27 cellular contexts compared by ENCODE assay signal in genomic region chr6:146345582-146345981, GRCh38.
"Had no signal": no experiment of that assay in that cellular context is flagged by ENCODE, and none has a peak within 500 bp of the region (broad histone marks: within the 10 kb centered on the region; RNA-seq: fewer than 3 reads in every experiment).

No MANE protein-coding gene starts in this region.

- H3K27ac ChIP-seq: dorsolateral prefrontal cortex, esophagus squamous epithelium, heart right ventricle, left lung, ovary, psoas muscle, skin epidermis, spleen, thoracic aorta, tibial nerve, upper lobe of right lung, uterus had no signal

- H3K4me3 Mint-ChIP-seq: naive thymus-derived CD4-positive, alpha-beta T cell; nephron progenitor cell; stimulated activated memory B cell treated with anti-CD40 and anti-IgM and Interleukin-4, amounts not matched to agents 10 μg/mL and 1 μg/mL and 100 μg/mL, for 72 hours had no signal

- H3K36me3 Mint-ChIP-seq: naive thymus-derived CD4-positive, alpha-beta T cell; stimulated activated memory B cell treated with anti-CD40 and anti-IgM and Interleukin-4, amounts not matched to agents 10 μg/mL and 1 μg/mL and 100 μg/mL, for 72 hours had no signal

- ATAC-seq: heart right ventricle; left cardiac atrium; left lung; naive thymus-derived CD4-positive, alpha-beta T cell; psoas muscle; right cardiac atrium; stimulated activated memory B cell treated with anti-CD40 and anti-IgM and Interleukin-4, amounts not matched to agents 10 μg/mL and 1 μg/mL and 100 μg/mL, for 72 hours; stimulated activated naive CD8-positive, alpha-beta T cell treated with anti-CD3 and anti-CD28 coated beads, Interleukin-15, Interleukin-2, amounts not matched to agents 100 U/mL and 50 U/mL, for 24 hours; upper lobe of right lung had no signal

- H3K27me3 Mint-ChIP-seq: stimulated activated memory B cell treated with anti-CD40 and anti-IgM and Interleukin-4, amounts not matched to agents 10 μg/mL and 1 μg/mL and 100 μg/mL, for 72 hours had no signal

- H3K4me1 ChIP-seq: esophagus squamous epithelium, left lung, psoas muscle, spleen, tibial nerve, upper lobe of right lung, uterus had no signal

- H3K27me3 ChIP-seq: dorsolateral prefrontal cortex, esophagus squamous epithelium, heart right ventricle, left lung, ovary, spleen, tibial nerve, upper lobe of right lung, uterus had no signal

- H3K9me3 ChIP-seq: esophagus squamous epithelium, heart right ventricle, left lung, ovary, psoas muscle, spleen, thoracic aorta, tibial nerve, upper lobe of right lung, uterus had no signal

- H3K27ac Mint-ChIP-seq: naive thymus-derived CD4-positive, alpha-beta T cell; nephron progenitor cell; stimulated activated memory B cell treated with anti-CD40 and anti-IgM and Interleukin-4, amounts not matched to agents 10 μg/mL and 1 μg/mL and 100 μg/mL, for 72 hours had no signal

- H3K9me3 Mint-ChIP-seq: nephron progenitor cell had no signal

- H3K4me1 Mint-ChIP-seq: naive thymus-derived CD4-positive, alpha-beta T cell; nephron progenitor cell; stimulated activated memory B cell treated with anti-CD40 and anti-IgM and Interleukin-4, amounts not matched to agents 10 μg/mL and 1 μg/mL and 100 μg/mL, for 72 hours had no signal

- DNase-seq: dorsolateral prefrontal cortex; effector CD4-positive, alpha-beta T cell; esophagus squamous epithelium; foreskin melanocyte; glutamatergic neuron; heart right ventricle; hippocampal formation; left cardiac atrium; left lung; mesenchymal stem cell; midbrain; naive thymus-derived CD4-positive, alpha-beta T cell; nephron progenitor cell; occipital lobe; ovary; posterior cingulate gyrus; psoas muscle; right cardiac atrium; spleen; stimulated activated CD4-positive, alpha-beta T cell treated with anti-CD3 and anti-CD28 coated beads, Interleukin-4, amount 100 ng/mL, for 4 hours; stimulated activated naive CD8-positive, alpha-beta T cell treated with anti-CD3 and anti-CD28 coated beads, Interleukin-15, Interleukin-2, amounts not matched to agents 100 U/mL and 50 U/mL, for 24 hours; upper lobe of right lung; uterus had no signal
